Comparison of ENCODE assay signal across 15 cellular contexts in the genomic region with DNA sequence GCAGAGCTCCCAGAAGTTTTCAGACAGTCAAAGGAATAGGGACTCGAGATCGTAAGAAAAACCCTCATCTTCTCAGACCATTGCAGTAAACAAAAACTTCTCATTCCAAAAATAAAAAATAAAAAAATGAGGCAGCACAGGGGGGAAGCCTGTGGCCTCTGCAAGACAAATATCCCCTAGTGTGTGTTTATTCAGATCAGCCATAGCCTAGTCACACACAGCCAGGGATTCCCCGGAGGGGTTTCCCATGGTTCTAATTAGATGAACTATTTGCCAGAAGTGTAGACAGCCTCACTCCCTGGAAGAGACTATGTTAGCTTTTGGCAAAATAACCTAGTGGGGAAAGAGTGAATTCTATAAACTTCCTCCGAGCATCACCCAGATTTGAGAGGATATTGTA.
DNase-seq lines count a peak whose midpoint lies in the region; ATAC-seq and TF ChIP-seq lines count a peak whose summit lies in the region.
"Had no signal": no experiment of that assay in that cellular context is flagged by ENCODE, and none has a peak within 500 bp of the region (broad histone marks: within the 10 kb centered on the region; RNA-seq: fewer than 3 reads in every experiment).

No MANE protein-coding gene starts in this region.

- intact Hi-C loops in lower leg skin (cut with DNase I; ENCODE audit: low total_unique reads) = no loop called here

- TF ChIP-seq POLR2A in lower leg skin (IDR thresholded peaks at IDR 0.05) = no peak

- 37 to 48% methylated on average over 4 of the region's 4 CpGs for whole genome bisulfite sequencing in lower leg skin, 2 donors

- peak; percentile 20 for DNase-seq in stimulated activated CD4-positive, alpha-beta T cell treated with anti-CD3 and anti-CD28 coated beads, Interleukin-4, amount 100 ng/mL, for 24 hours
- no peak for DNase-seq in stimulated activated CD4-positive, alpha-beta T cell treated with anti-CD3 and anti-CD28 coated beads, Interleukin-12 subunit alpha, Interleukin-12 subunit beta, amount 100 ng/mL, for 4 hours
- no peak for DNase-seq in NAMALWA (ENCODE audit: low spot score)
- no peak for DNase-seq in lower leg skin (ENCODE audit: low spot score in 2 of 2)
- DNase-seq in NCI-H345 (lab: John Stamatoyannopoulos, UW) = no peak
- DNase-seq: activated CD8-positive, alpha-beta memory T cell treated with anti-CD3 and anti-CD28 coated beads, Interleukin-2, amount 10 ng/mL, durations not matched to agents 7 days and 5 days; GOT3; naive thymus-derived CD8-positive, alpha-beta T cell; SIG-M5 had no signal

- TF ChIP-seq CTCF in lower leg skin (IDR thresholded peaks at IDR 0.05) = no peak

- no peak overlapping the region for H3K4me3 ChIP-seq in lower leg skin (ENCODE audit: low read depth, poor library complexity, severe bottlenecking)
- H3K4me3 ChIP-seq: BLaER1 treated with 17β-estradiol and CSF1 and Interleukin-3, amounts not matched to agents 10 nM and 100 nM; K562; suprapubic skin had no signal

- ATAC-seq in HG02588 (IDR thresholded peaks at IDR 0.05; ENCODE audit: unreplicated experiment) = peak; percentile 69
- ATAC-seq in HG03565 (IDR thresholded peaks at IDR 0.05; ENCODE audit: unreplicated experiment) = peak; percentile 39
- ATAC-seq in GM21515 (IDR thresholded peaks at IDR 0.05; ENCODE audit: unreplicated experiment) = no peak
- ATAC-seq: activated CD8-positive, alpha-beta memory T cell treated with anti-CD3 and anti-CD28 coated beads, Interleukin-2, amount 10 ng/mL, durations not matched to agents 7 days and 5 days; K562; naive thymus-derived CD8-positive, alpha-beta T cell had no signal
